ENCODE assay signal across 20 cellular contexts in the genomic region with DNA sequence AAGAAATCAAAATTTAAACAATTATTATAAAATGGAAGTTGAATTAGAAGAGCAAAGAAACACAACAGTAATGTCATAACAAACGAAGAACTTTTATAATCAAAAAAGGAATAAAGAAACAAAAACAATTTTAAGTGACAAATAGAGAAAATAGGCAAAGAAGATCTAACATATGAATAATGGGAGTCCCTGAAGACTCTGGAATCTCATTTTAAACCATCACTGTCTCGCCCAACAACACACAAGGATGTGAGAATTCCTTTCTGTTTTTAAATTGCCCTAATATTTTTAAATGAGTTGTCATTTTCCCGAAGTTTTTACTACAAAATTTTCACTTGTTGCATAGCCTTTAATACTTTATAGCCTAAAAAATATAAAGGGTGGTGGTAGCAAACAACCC.
"Had no signal": no experiment of that assay in that cellular context is flagged by ENCODE, and none has a peak within 500 bp of the region (broad histone marks: within the 10 kb centered on the region; RNA-seq: fewer than 3 reads in every experiment).

No MANE protein-coding gene starts in this region.

- DNase-seq: natural killer cell; occipital lobe; ovary; posterior cingulate gyrus; psoas muscle; right cardiac atrium; right lobe of liver; sigmoid colon; small intestine; stimulated activated CD4-positive, alpha-beta T cell treated with anti-CD3 and anti-CD28 coated beads, Interleukin-15, amount 100 ng/mL, for 24 hours; stimulated activated CD4-positive, alpha-beta T cell treated with anti-CD3 and anti-CD28 coated beads, Interleukin-2, amount 100 ng/mL, for 24 hours; stimulated activated CD4-positive, alpha-beta T cell treated with anti-CD3 and anti-CD28 coated beads, Interleukin-2, amount 100 ng/mL, for 48 hours; stimulated activated CD4-positive, alpha-beta T cell treated with anti-CD3 and anti-CD28 coated beads, Interleukin-4, amount 100 ng/mL, for 24 hours; stimulated activated naive B cell treated with anti-CD40 and anti-IgM and Interleukin-4, amounts not matched to agents 10 μg/mL and 1 μg/mL and 100 μg/mL, for 72 hours; stimulated activated naive CD4-positive, alpha-beta T cell treated with Interleukin-2 at 50 U/mL for 16 hours; stomach; thyroid gland; trophoblast cell; upper lobe of left lung had no signal

- ATAC-seq: natural killer cell; psoas muscle; right cardiac atrium; right lobe of liver; stimulated activated effector memory CD8-positive, alpha-beta T cell treated with anti-CD3 and anti-CD28 coated beads, Interleukin-12 subunit alpha, Interleukin-12 subunit beta, amount 100 ng/mL, for 72 hours; stimulated activated naive B cell treated with anti-CD40 and anti-IgM and Interleukin-4, amounts not matched to agents 10 μg/mL and 1 μg/mL and 100 μg/mL, for 72 hours had no signal
